In the genomic region with DNA sequence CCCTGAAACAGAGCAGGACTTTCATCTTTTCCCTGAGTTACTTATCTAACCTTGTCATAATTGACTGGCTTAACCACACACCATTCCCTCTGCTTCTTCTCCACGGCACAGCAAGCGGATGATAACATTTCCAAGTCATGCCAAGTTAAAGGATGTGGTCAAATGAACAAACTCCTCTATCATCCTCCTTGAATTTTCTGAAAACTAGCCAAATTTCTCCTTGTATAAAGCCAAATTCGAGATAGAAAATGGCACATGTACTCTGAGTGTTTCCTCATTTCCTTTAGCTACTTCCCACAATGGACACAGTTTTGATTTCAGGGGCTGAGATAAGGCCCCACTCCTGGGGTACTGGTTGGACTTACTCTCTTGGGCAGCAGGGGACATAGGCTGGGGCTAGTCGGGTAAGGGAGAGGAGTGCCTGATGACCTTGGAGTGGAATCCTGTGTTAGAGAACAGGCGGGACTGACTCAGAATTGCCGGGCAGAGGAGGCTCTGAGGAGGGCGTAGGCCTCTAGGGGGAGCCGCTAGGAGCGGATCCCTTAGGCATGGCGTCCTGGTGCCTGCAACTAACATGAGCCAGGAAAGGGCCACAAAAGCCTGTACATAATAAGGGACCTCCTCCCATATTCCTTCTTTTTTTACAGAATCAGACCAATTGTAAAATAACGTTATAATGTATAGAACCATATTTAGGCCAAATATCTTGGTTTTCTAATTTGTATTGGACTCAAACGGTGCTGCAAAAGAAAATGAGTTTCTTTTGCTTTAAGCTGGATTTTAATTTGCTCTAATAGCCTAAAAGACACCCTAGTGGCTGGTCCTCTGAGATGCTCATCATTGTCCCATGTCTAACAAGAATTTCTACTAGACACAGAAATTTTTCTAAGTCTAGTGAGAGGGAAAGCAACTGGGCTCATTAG, we compare ENCODE assay signal across 8 cellular contexts. TPM values are rescaled to one million over a fixed set of nuclear protein-coding genes. Genes with fewer than 3 reads are reported as not detected.
DNase-seq lines count a peak whose midpoint lies in the region; ATAC-seq and TF ChIP-seq lines count a peak whose summit lies in the region.

No MANE protein-coding gene starts in this region.

- DNase-seq in DND-41, result no peak
- peak; percentile 82 for DNase-seq in LHCN-M2 (ENCODE audit: low read depth)
- peak; percentile 29 for DNase-seq in cerebellar cortex (ENCODE audit: low spot score)
- peak; percentile 14 for DNase-seq in midbrain (lab: John Stamatoyannopoulos, UW)
- no peak for DNase-seq in GM10248 (ENCODE audit: extremely low spot score)
- DNase-seq in stimulated activated CD4-positive, alpha-beta T cell treated with anti-CD3 and anti-CD28 coated beads, Interleukin-4, amount 100 ng/mL, for 4 hours, result no peak

- no peak for ATAC-seq in DND-41 (ENCODE audit: insufficient read depth, low read depth)
- ATAC-seq in HG03045 (IDR thresholded peaks at IDR 0.05; ENCODE audit: unreplicated experiment), result no peak
- no peak for ATAC-seq in GM19328 (IDR thresholded peaks at IDR 0.05; ENCODE audit: unreplicated experiment)

- CTCF ChIA-PET in GM10248 (lab: Yijun Ruan, JAX), result interaction anchor here (1.4 to 1.6 kb wide), 2 partner anchors 20 to 22 kb away, joined by 3 to 5 read pairs; partner anchors contain the start of gene TMTC4

- no peaks in the 10 kb centered on the region for H3K27me3 ChIP-seq in DND-41 (ENCODE audit: insufficient read depth, low read length, poor library complexity)

- no peak overlapping the region for H3K9ac ChIP-seq in DND-41 (ENCODE audit: low read depth, low read length)

- H3K27ac ChIP-seq in DND-41 (ENCODE audit: low read length), result no peak overlapping the region

- H3K79me2 ChIP-seq in DND-41 (ENCODE audit: insufficient read depth, low read length), result no peaks in the 10 kb centered on the region

- TF ChIP-seq CTCF in DND-41 (IDR thresholded peaks at IDR 0.05; ENCODE audit: borderline replicate concordance, extremely low read depth, low read length, poor library complexity, severe bottlenecking) (peak; percentile 22), GM10248 (IDR thresholded peaks at IDR 0.05; ENCODE audit: control extremely low read depth, extremely low read depth, low read depth, missing control alignments) (no peak)

- H3K4me2 ChIP-seq in DND-41 (ENCODE audit: insufficient read depth, low read length), result no peak overlapping the region

- POLR2A ChIA-PET in GM10248 (lab: Yijun Ruan, JAX), result no interaction called here

- H3K4me1 ChIP-seq in DND-41 (ENCODE audit: insufficient read depth, low read length), result no peaks in the 10 kb centered on the region

- no peaks in the 10 kb centered on the region for H3K36me3 ChIP-seq in DND-41 (ENCODE audit: insufficient read depth, low read length)

- H2AFZ ChIP-seq in DND-41 (ENCODE audit: low read depth, low read length), result no peak overlapping the region

- no peaks in the 10 kb centered on the region for H4K20me1 ChIP-seq in DND-41 (ENCODE audit: insufficient read depth, low read length)

- H3K4me3 ChIP-seq in DND-41 (ENCODE audit: low read depth in 1 of 2, low read length in 2 of 2), result no peak overlapping the region

- peaks cover 6% of the 10 kb centered on the region for H3K9me3 ChIP-seq in DND-41 (ENCODE audit: insufficient read depth, low read length, severe bottlenecking)

RNA-seq across cellular contexts. Expression of gene TMTC4, which starts 20.4 kb away (rescaled TPM):
- total RNA-seq in LHCN-M2 (2014; rRNA removed), result 8.7 and 13.0 TPM in 2 replicates
- 3.4 TPM for polyA plus RNA-seq in LHCN-M2 (2012)

Comparison
In these comparisons a context has a peak if more than half of its experiments do, and no peak if none do; other contexts are left out.
1. DNase-seq: peak in LHCN-M2 (single experiment), cerebellar cortex (single experiment) and midbrain (single experiment); none in DND-41 (single experiment), GM10248 (single experiment) and stimulated activated CD4-positive, alpha-beta T cell treated with anti-CD3 and anti-CD28 coated beads, Interleukin-4, amount 100 ng/mL, for 4 hours (0 of 2).